Comparison of ENCODE assay signal across 25 cellular contexts in genomic region chr1:227937031-227937430, GRCh38. TPM values are rescaled to one million over a fixed set of nuclear protein-coding genes. Genes with fewer than 3 reads are reported as not detected.
DNase-seq lines count a peak whose midpoint lies in the region; ATAC-seq and TF ChIP-seq lines count a peak whose summit lies in the region.
"Had no signal": no experiment of that assay in that cellular context is flagged by ENCODE, and none has a peak within 500 bp of the region (broad histone marks: within the 10 kb centered on the region; RNA-seq: fewer than 3 reads in every experiment).

No MANE protein-coding gene starts in this region.

- no peak for DNase-seq in activated CD4-positive, alpha-beta memory T cell treated with anti-CD3 and anti-CD28 coated beads for 36 hours
- no peak for DNase-seq in activated CD4-positive, alpha-beta memory T cell treated with anti-CD3 and anti-CD28 coated beads, Interleukin-2, amount 10 ng/mL, durations not matched to agents 7 days and 5 days
- peak; percentile 69 for DNase-seq in GDM1 (lab: John Stamatoyannopoulos, UW)
- peak; percentile 52 for DNase-seq in chondrocyte (ENCODE audit: low spot score)
- peak; percentile 68 for DNase-seq in posterior vena cava (ENCODE audit: low spot score)
- no peak for DNase-seq in NCI-H748 (lab: John Stamatoyannopoulos, UW; ENCODE audit: unreplicated experiment)
- no peak for DNase-seq in thyroid gland
- DNase-seq: activated CD8-positive, alpha-beta T cell treated with anti-CD3 and anti-CD28 coated beads for 36 hours; DMS79 treated with DMSO at 0.1 percent for 48 hours; effector memory CD4-positive, alpha-beta T cell; HFFc6; Karpas-422; naive B cell; NCI-H187; NCI-H748 treated with DMSO at 0.1 percent for 48 hours; stimulated activated CD4-positive, alpha-beta T cell treated with anti-CD3 and anti-CD28 coated beads, Interleukin-2, amount 100 ng/mL, for 48 hours; stimulated activated naive CD4-positive, alpha-beta T cell treated with Interleukin-2 at 50 U/mL for 16 hours had no signal

- no peak for TF ChIP-seq POLR2A in thyroid gland (IDR thresholded peaks at IDR 0.05)

- no peaks in the 10 kb centered on the region for H3K9me3 ChIP-seq in thyroid gland
- H3K9me3 ChIP-seq: body of pancreas, prostate gland had no signal

- H3K4me3 ChIP-seq in thyroid gland (replicated peaks in 1 of 3): no peak overlapping the region
- H3K4me3 ChIP-seq: body of pancreas, prostate gland, skin epidermis had no signal

- H3K27me3 Mint-ChIP-seq in activated CD4-positive, alpha-beta memory T cell treated with anti-CD3 and anti-CD28 coated beads for 36 hours: no peaks in the 10 kb centered on the region
- H3K27me3 Mint-ChIP-seq in activated CD4-positive, alpha-beta memory T cell treated with anti-CD3 and anti-CD28 coated beads, Interleukin-2, amount 10 ng/mL, durations not matched to agents 7 days and 5 days: no peaks in the 10 kb centered on the region
- no peaks in the 10 kb centered on the region for H3K27me3 Mint-ChIP-seq in chondrocyte (ENCODE audit: low read depth)
- H3K27me3 Mint-ChIP-seq: activated CD8-positive, alpha-beta T cell treated with anti-CD3 and anti-CD28 coated beads for 36 hours had no signal

- POLR2A ChIA-PET in activated CD4-positive, alpha-beta memory T cell treated with anti-CD3 and anti-CD28 coated beads for 36 hours (lab: Charles Lee): no interaction called here
- POLR2A ChIA-PET in activated CD4-positive, alpha-beta memory T cell treated with anti-CD3 and anti-CD28 coated beads, Interleukin-2, amount 10 ng/mL, durations not matched to agents 7 days and 5 days (lab: Charles Lee): no interaction called here

- H3K27ac ChIP-seq in thyroid gland: no peak overlapping the region
- H3K27ac ChIP-seq: 22Rv1, body of pancreas, prostate gland had no signal

- 81 to 82% methylated on average over 8 of the region's 8 CpGs for WGBS in thyroid gland, 2 donors

- peaks cover 11% of the 10 kb centered on the region for H3K4me1 Mint-ChIP-seq in activated CD4-positive, alpha-beta memory T cell treated with anti-CD3 and anti-CD28 coated beads for 36 hours (ENCODE audit: low read depth)
- H3K4me1 Mint-ChIP-seq in activated CD4-positive, alpha-beta memory T cell treated with anti-CD3 and anti-CD28 coated beads, Interleukin-2, amount 10 ng/mL, durations not matched to agents 7 days and 5 days: peaks cover 11% of the 10 kb centered on the region
- H3K4me1 Mint-ChIP-seq in chondrocyte (ENCODE audit: low read depth): peaks cover 8% of the 10 kb centered on the region
- H3K4me1 Mint-ChIP-seq: memory B cell, naive B cell had no signal

- peaks cover 2% of the 10 kb centered on the region for H3K36me3 Mint-ChIP-seq in activated CD4-positive, alpha-beta memory T cell treated with anti-CD3 and anti-CD28 coated beads for 36 hours
- H3K36me3 Mint-ChIP-seq in activated CD4-positive, alpha-beta memory T cell treated with anti-CD3 and anti-CD28 coated beads, Interleukin-2, amount 10 ng/mL, durations not matched to agents 7 days and 5 days (ENCODE audit: low read depth): peaks cover 13% of the 10 kb centered on the region
- H3K36me3 Mint-ChIP-seq in chondrocyte (ENCODE audit: low read depth): peaks cover 2% of the 10 kb centered on the region
- H3K36me3 Mint-ChIP-seq: memory B cell, naive B cell had no signal

- intact Hi-C loops in activated CD4-positive, alpha-beta memory T cell treated with anti-CD3 and anti-CD28 coated beads for 36 hours (cut with micrococcal nuclease): no loop called here
- intact Hi-C loops in posterior vena cava (cut with DNase I): no loop called here
- intact Hi-C loops in thyroid gland (cut with DNase I): no loop called here

- H3K4me1 ChIP-seq in thyroid gland: no peaks in the 10 kb centered on the region
- H3K4me1 ChIP-seq: body of pancreas, prostate gland had no signal

- CTCF ChIA-PET in activated CD4-positive, alpha-beta memory T cell treated with anti-CD3 and anti-CD28 coated beads for 36 hours (lab: Charles Lee): no interaction called here
- CTCF ChIA-PET in activated CD4-positive, alpha-beta memory T cell treated with anti-CD3 and anti-CD28 coated beads, Interleukin-2, amount 10 ng/mL, durations not matched to agents 7 days and 5 days (lab: Charles Lee): no interaction called here

- H3K9me3 Mint-ChIP-seq in activated CD4-positive, alpha-beta memory T cell treated with anti-CD3 and anti-CD28 coated beads for 36 hours: peaks cover 18% of the 10 kb centered on the region
- peaks cover 33% of the 10 kb centered on the region for H3K9me3 Mint-ChIP-seq in activated CD4-positive, alpha-beta memory T cell treated with anti-CD3 and anti-CD28 coated beads, Interleukin-2, amount 10 ng/mL, durations not matched to agents 7 days and 5 days
- H3K9me3 Mint-ChIP-seq in chondrocyte (ENCODE audit: low read depth): peaks cover 5% of the 10 kb centered on the region
- H3K9me3 Mint-ChIP-seq: memory B cell, type B pancreatic cell had no signal

- H3K27ac Mint-ChIP-seq in activated CD4-positive, alpha-beta memory T cell treated with anti-CD3 and anti-CD28 coated beads for 36 hours: peak overlapping the region; percentile 2
- no peak overlapping the region for H3K27ac Mint-ChIP-seq in activated CD4-positive, alpha-beta memory T cell treated with anti-CD3 and anti-CD28 coated beads, Interleukin-2, amount 10 ng/mL, durations not matched to agents 7 days and 5 days
- H3K27ac Mint-ChIP-seq in chondrocyte (ENCODE audit: unreplicated experiment): peak overlapping the region; percentile 33
- H3K27ac Mint-ChIP-seq: activated CD8-positive, alpha-beta T cell treated with anti-CD3 and anti-CD28 coated beads for 36 hours; HFFc6; memory B cell; type B pancreatic cell had no signal

- no peaks in the 10 kb centered on the region for H3K27me3 ChIP-seq in thyroid gland
- H3K27me3 ChIP-seq: body of pancreas had no signal

- H3K36me3 ChIP-seq in thyroid gland: no peaks in the 10 kb centered on the region
- H3K36me3 ChIP-seq: prostate gland had no signal

- ATAC-seq in HG03354 (IDR thresholded peaks at IDR 0.05; ENCODE audit: poor library complexity, severe bottlenecking, unreplicated experiment): no peak
- ATAC-seq: activated CD8-positive, alpha-beta T cell treated with anti-CD3 and anti-CD28 coated beads for 36 hours; body of pancreas; esophagus mucosa had no signal

- no peak overlapping the region for H3K4me3 Mint-ChIP-seq in activated CD4-positive, alpha-beta memory T cell treated with anti-CD3 and anti-CD28 coated beads for 36 hours
- H3K4me3 Mint-ChIP-seq in activated CD4-positive, alpha-beta memory T cell treated with anti-CD3 and anti-CD28 coated beads, Interleukin-2, amount 10 ng/mL, durations not matched to agents 7 days and 5 days: no peak overlapping the region
- H3K4me3 Mint-ChIP-seq in chondrocyte (ENCODE audit: unreplicated experiment): no peak overlapping the region
- H3K4me3 Mint-ChIP-seq: activated CD8-positive, alpha-beta T cell treated with anti-CD3 and anti-CD28 coated beads for 36 hours; HFFc6; memory B cell; naive B cell; type B pancreatic cell had no signal

- TF ChIP-seq CTCF in chondrocyte (IDR thresholded peaks at IDR 0.05) (no peak), thyroid gland (IDR thresholded peaks at IDR 0.05) (no peak)

RNA-seq across cellular contexts. Expression of gene WNT9A, which starts 10.7 kb away (rescaled TPM):
- under 1 TPM; 0.07 to 0.12 TPM for total RNA-seq in activated CD4-positive, alpha-beta memory T cell treated with anti-CD3 and anti-CD28 coated beads for 36 hours
- total RNA-seq in activated CD4-positive, alpha-beta memory T cell treated with anti-CD3 and anti-CD28 coated beads, Interleukin-2, amount 10 ng/mL, durations not matched to agents 7 days and 5 days: 1 to 10 TPM; 1.5 to 2.0 TPM
- 2.5 to 4.2 TPM (median 2.7 TPM) in 3 replicates for total RNA-seq in chondrocyte
- 1 to 10 TPM; 2.7 to 3.3 TPM for total RNA-seq in posterior vena cava
- 1 to 10 TPM; 2.5 to 4.3 (median 3.4) TPM for total RNA-seq in thyroid gland
- total RNA-seq: activated CD8-positive, alpha-beta T cell treated with anti-CD3 and anti-CD28 coated beads for 36 hours had no signal

Comparison
In these comparisons a context has a peak if more than half of its experiments do, and no peak if none do; other contexts are left out.
1. DNase-seq: peak in GDM1 (single experiment), chondrocyte (single experiment) and posterior vena cava (single experiment); none in activated CD4-positive, alpha-beta memory T cell treated with anti-CD3 and anti-CD28 coated beads for 36 hours (single experiment), activated CD4-positive, alpha-beta memory T cell treated with anti-CD3 and anti-CD28 coated beads, Interleukin-2, amount 10 ng/mL, durations not matched to agents 7 days and 5 days (single experiment), NCI-H748 (single experiment) and thyroid gland (0 of 2).